Comparison of ENCODE assay signal across 1 cellular context in genomic region chr19:49423985-49424303, GRCh38.
TF ChIP-seq lines count a peak whose summit lies in the region.

No MANE protein-coding gene starts in this region.

TF ChIP-seq in GM12878, 131 proteins besides CTCF, POLR2A, EP300 and RAD21:
- peak; percentile 36; the same call in 1 of the 2 replicates for TF ChIP-seq RUNX3 (IDR thresholded peaks at IDR 0.05; ENCODE audit: low read length)
- TF ChIP-seq CHD4 (IDR thresholded peaks at IDR 0.05), result no peak
- TF ChIP-seq BHLHE40 (IDR thresholded peaks at IDR 0.05; ENCODE audit: borderline replicate concordance in 1 of 2, low read depth in 2 of 2, low read length in 1 of 2), result no peak
- no peak for TF ChIP-seq ZBTB33 (IDR thresholded peaks at IDR 0.05)
- TF ChIP-seq LARP7 (IDR thresholded peaks at IDR 0.05), result no peak
